Comparison of ENCODE assay signal across 16 cellular contexts in genomic region chr12:70260610-70261009, GRCh38. TPM values are rescaled to one million over a fixed set of nuclear protein-coding genes. Genes with fewer than 3 reads are reported as not detected.
DNase-seq lines count a peak whose midpoint lies in the region; ATAC-seq and TF ChIP-seq lines count a peak whose summit lies in the region.
"Had no signal": no experiment of that assay in that cellular context is flagged by ENCODE, and none has a peak within 500 bp of the region (broad histone marks: within the 10 kb centered on the region; RNA-seq: fewer than 3 reads in every experiment).

No MANE protein-coding gene starts in this region.

- H3K9me3 Mint-ChIP-seq in naive B cell, result no peaks in the 10 kb centered on the region

- in situ Hi-C loops in GM13977 (cut with MboI; ENCODE audit: low pct_unique_long_range_greater_than_20kb, low sequenced_read_pairs, unreplicated experiment), result no loop called here

- DNase-seq in GM13977 (ENCODE audit: low spot score), result peak; percentile 17
- peak; percentile 81 for DNase-seq in NAMALWA (ENCODE audit: low spot score)
- DNase-seq in naive B cell, result peak; percentile 45
- DNase-seq in activated CD4-positive, alpha-beta T cell treated with anti-CD3 and anti-CD28 coated beads, Interleukin-2, amount 50 U/mL, for 48 hours, result no peak
- no peak for DNase-seq in amniotic stem cell (lab: John Stamatoyannopoulos, UW)
- DNase-seq: activated CD4-positive, alpha-beta T cell treated with anti-CD3 and anti-CD28 coated beads for 4 hours; dorsolateral prefrontal cortex; GM23248; hippocampal formation; left lung; NCI-H187; NCI-H510A; stimulated activated naive CD4-positive, alpha-beta T cell treated with Interleukin-2 at 50 U/mL for 16 hours; T-helper 2 cell had no signal

- TF ChIP-seq CTCF in GM13977 (IDR thresholded peaks at IDR 0.05; ENCODE audit: extremely low read depth, insufficient read depth, missing control alignments), result no peak

- peak overlapping the region in 5 of 8 donors; percentile 23 to 68 (median 47) for H3K4me3 Mint-ChIP-seq in naive B cell

- no peaks in the 10 kb centered on the region for H3K27me3 Mint-ChIP-seq in naive B cell

- ATAC-seq in GM21529 (IDR thresholded peaks at IDR 0.05; ENCODE audit: unreplicated experiment) (peak; percentile 49), naive B cell (ENCODE audit: low read depth in 2 of 2) (peak; percentile 84 to 88), GM21381 (IDR thresholded peaks at IDR 0.05; ENCODE audit: unreplicated experiment) (no peak)
- ATAC-seq: left lung had no signal

- H3K27ac Mint-ChIP-seq in naive B cell, result peak overlapping the region; percentile 12 to 91 (median 72)

- peaks cover 0 to 7% of the 10 kb centered on the region in 2 donors for H3K36me3 Mint-ChIP-seq in naive B cell

- peaks cover 44 to 78% (median 72%) of the 10 kb centered on the region in 3 donors for H3K4me1 Mint-ChIP-seq in naive B cell

RNA-seq across cellular contexts. Expression of gene CNOT2, which starts 17.4 kb away (rescaled TPM):
- polyA plus RNA-seq in naive B cell (ENCODE audit: low read depth in 6 of 6), result 100 to 1,000 TPM in 5 of 6 donors, 10 to 100 TPM in 1; 95.9 to 133 (median 114) TPM

Comparison
In these comparisons a context has a peak if more than half of its experiments do, and no peak if none do; other contexts are left out.
1. DNase-seq: peak in GM13977 (single experiment), NAMALWA (single experiment) and naive B cell (single experiment); none in activated CD4-positive, alpha-beta T cell treated with anti-CD3 and anti-CD28 coated beads, Interleukin-2, amount 50 U/mL, for 48 hours (0 of 2) and amniotic stem cell (single experiment).